Comparison of ENCODE assay signal across 1 cellular context in genomic region chr1:980602-981395, GRCh38.
TF ChIP-seq lines count a peak whose summit lies in the region.

No MANE protein-coding gene starts in this region.

TF ChIP-seq in HepG2, 621 proteins besides CTCF, POLR2A, EP300 and RAD21 (continued from another document and continues in another):
- TF ChIP-seq, protein P1, sequence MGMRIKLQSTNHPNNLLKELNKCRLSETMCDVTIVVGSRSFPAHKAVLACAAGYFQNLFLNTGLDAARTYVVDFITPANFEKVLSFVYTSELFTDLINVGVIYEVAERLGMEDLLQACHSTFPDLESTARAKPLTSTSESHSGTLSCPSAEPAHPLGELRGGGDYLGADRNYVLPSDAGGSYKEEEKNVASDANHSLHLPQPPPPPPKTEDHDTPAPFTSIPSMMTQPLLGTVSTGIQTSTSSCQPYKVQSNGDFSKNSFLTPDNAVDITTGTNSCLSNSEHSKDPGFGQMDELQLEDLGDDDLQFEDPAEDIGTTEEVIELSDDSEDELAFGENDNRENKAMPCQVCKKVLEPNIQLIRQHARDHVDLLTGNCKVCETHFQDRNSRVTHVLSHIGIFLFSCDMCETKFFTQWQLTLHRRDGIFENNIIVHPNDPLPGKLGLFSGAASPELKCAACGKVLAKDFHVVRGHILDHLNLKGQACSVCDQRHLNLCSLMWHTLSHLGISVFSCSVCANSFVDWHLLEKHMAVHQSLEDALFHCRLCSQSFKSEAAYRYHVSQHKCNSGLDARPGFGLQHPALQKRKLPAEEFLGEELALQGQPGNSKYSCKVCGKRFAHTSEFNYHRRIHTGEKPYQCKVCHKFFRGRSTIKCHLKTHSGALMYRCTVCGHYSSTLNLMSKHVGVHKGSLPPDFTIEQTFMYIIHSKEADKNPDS (CRISPR knock-in tag; IDR thresholded peaks at IDR 0.05), result no peak
- TF ChIP-seq UBTF (CRISPR knock-in tag; IDR thresholded peaks at IDR 0.05) (peak; percentile 82), TSC22D2 (CRISPR knock-in tag; IDR thresholded peaks at IDR 0.05; ENCODE audit: borderline replicate concordance) (no peak), GZF1 (CRISPR knock-in tag; IDR thresholded peaks at IDR 0.05) (no peak), KDM1A (CRISPR knock-in tag; IDR thresholded peaks at IDR 0.05) (no peak), ZC3H4 (CRISPR knock-in tag; IDR thresholded peaks at IDR 0.05; ENCODE audit: borderline replicate concordance) (no peak), MEIS1 (CRISPR knock-in tag; IDR thresholded peaks at IDR 0.05; ENCODE audit: borderline replicate concordance) (0 out of 2 replicates have a peak, but pooled peaks have one; percentile 55), HNF4A (CRISPR knock-in tag; IDR thresholded peaks at IDR 0.05) (no peak), ASH2L (IDR thresholded peaks at IDR 0.05; ENCODE audit: insufficient read length, low read depth, low read length) (no peak), ZNF775 (CRISPR knock-in tag; IDR thresholded peaks at IDR 0.05; ENCODE audit: borderline replicate concordance) (no peak), ZNF234 (CRISPR knock-in tag; conservative IDR thresholded peaks at IDR 0.05) (no peak), ZNF782 (CRISPR knock-in tag; IDR thresholded peaks at IDR 0.05; ENCODE audit: borderline replicate concordance) (no peak), CEBPG (CRISPR knock-in tag; IDR thresholded peaks at IDR 0.05) (no peak), STAT5B (CRISPR knock-in tag; IDR thresholded peaks at IDR 0.05) (no peak), ZSCAN5A (CRISPR knock-in tag; IDR thresholded peaks at IDR 0.05; ENCODE audit: borderline replicate concordance) (no peak), ZNF260 (CRISPR knock-in tag; IDR thresholded peaks at IDR 0.05; ENCODE audit: borderline replicate concordance, low read depth) (no peak), PHF5A (CRISPR knock-in tag; IDR thresholded peaks at IDR 0.05; ENCODE audit: low read depth, unreplicated experiment) (no peak), PCBP1 (IDR thresholded peaks at IDR 0.05; ENCODE audit: borderline replicate concordance, low read depth, low read length) (no peak), ZNF232 (CRISPR knock-in tag; IDR thresholded peaks at IDR 0.05; ENCODE audit: borderline replicate concordance) (no peak), PHF20 (CRISPR knock-in tag; IDR thresholded peaks at IDR 0.05) (no peak), ZNF230 (CRISPR knock-in tag; IDR thresholded peaks at IDR 0.05) (0 out of 2 replicates have a peak, but pooled peaks have one; percentile 68), ZNF350 (CRISPR knock-in tag; IDR thresholded peaks at IDR 0.05; ENCODE audit: borderline replicate concordance, low read depth) (peak; percentile 32; the same call in 1 of the 2 replicates), FOSL2 (CRISPR knock-in tag; IDR thresholded peaks at IDR 0.05) (no peak), ZNF264 (CRISPR knock-in tag; IDR thresholded peaks at IDR 0.05) (no peak), ZNF275 (CRISPR knock-in tag; IDR thresholded peaks at IDR 0.05; ENCODE audit: borderline replicate concordance) (no peak), KDM5A (IDR thresholded peaks at IDR 0.05; ENCODE audit: borderline replicate concordance, low read length) (no peak), XBP1 (CRISPR knock-in tag; IDR thresholded peaks at IDR 0.05) (0 out of 2 replicates have a peak, but pooled peaks have one; percentile 27), KLF16 (CRISPR knock-in tag; IDR thresholded peaks at IDR 0.05) (no peak), ATF1 (CRISPR knock-in tag; IDR thresholded peaks at IDR 0.05) (no peak), MED13 (CRISPR knock-in tag; IDR thresholded peaks at IDR 0.05) (no peak), HDAC2 (CRISPR knock-in tag; IDR thresholded peaks at IDR 0.05) (peak; percentile 41; the same call in 1 of the 2 replicates), YEATS4 (CRISPR knock-in tag; IDR thresholded peaks at IDR 0.05; ENCODE audit: borderline replicate concordance) (peak; percentile 20; the same call in 1 of the 2 replicates), NR2F1 (CRISPR knock-in tag; IDR thresholded peaks at IDR 0.05) (no peak), SRSF9 (IDR thresholded peaks at IDR 0.05; ENCODE audit: borderline replicate concordance, insufficient read depth, low read depth, low read length, poor library complexity, severe bottlenecking) (no peak), ZXDC (CRISPR knock-in tag; IDR thresholded peaks at IDR 0.05) (no peak), KDM6A (CRISPR knock-in tag; IDR thresholded peaks at IDR 0.05; ENCODE audit: low read depth) (no peak), POLR2G (IDR thresholded peaks at IDR 0.05; ENCODE audit: low read depth, low read length) (no peak), ZNF510 (CRISPR knock-in tag; IDR thresholded peaks at IDR 0.05; ENCODE audit: low read depth) (0 out of 2 replicates have a peak, but pooled peaks have one; percentile 43), ZNF652 (CRISPR knock-in tag; IDR thresholded peaks at IDR 0.05; ENCODE audit: borderline replicate concordance, low read depth) (no peak), DMAP1 (CRISPR knock-in tag; IDR thresholded peaks at IDR 0.05) (no peak), SAP130 (CRISPR knock-in tag; IDR thresholded peaks at IDR 0.05; ENCODE audit: low read depth) (peak; percentile 80), AHR (CRISPR knock-in tag; IDR thresholded peaks at IDR 0.05) (no peak), TBP (CRISPR knock-in tag; IDR thresholded peaks at IDR 0.05) (no peak), MYC (CRISPR knock-in tag; IDR thresholded peaks at IDR 0.05; ENCODE audit: borderline replicate concordance) (0 out of 2 replicates have a peak, but pooled peaks have one; percentile 10), TOE1 (CRISPR knock-in tag; IDR thresholded peaks at IDR 0.05) (no peak), ELF4 (CRISPR knock-in tag; IDR thresholded peaks at IDR 0.05; ENCODE audit: borderline replicate concordance) (no peak), STAG1 (CRISPR knock-in tag; IDR thresholded peaks at IDR 0.05) (no peak), ZMAT3 (CRISPR knock-in tag; conservative IDR thresholded peaks at IDR 0.05) (no peak), SSRP1 (CRISPR knock-in tag; IDR thresholded peaks at IDR 0.05) (no peak), ZNF34 (CRISPR knock-in tag; IDR thresholded peaks at IDR 0.05; ENCODE audit: borderline replicate concordance) (no peak), ZNF816 (CRISPR knock-in tag; IDR thresholded peaks at IDR 0.05; ENCODE audit: borderline replicate concordance) (no peak)
- TF ChIP-seq, protein P2, sequence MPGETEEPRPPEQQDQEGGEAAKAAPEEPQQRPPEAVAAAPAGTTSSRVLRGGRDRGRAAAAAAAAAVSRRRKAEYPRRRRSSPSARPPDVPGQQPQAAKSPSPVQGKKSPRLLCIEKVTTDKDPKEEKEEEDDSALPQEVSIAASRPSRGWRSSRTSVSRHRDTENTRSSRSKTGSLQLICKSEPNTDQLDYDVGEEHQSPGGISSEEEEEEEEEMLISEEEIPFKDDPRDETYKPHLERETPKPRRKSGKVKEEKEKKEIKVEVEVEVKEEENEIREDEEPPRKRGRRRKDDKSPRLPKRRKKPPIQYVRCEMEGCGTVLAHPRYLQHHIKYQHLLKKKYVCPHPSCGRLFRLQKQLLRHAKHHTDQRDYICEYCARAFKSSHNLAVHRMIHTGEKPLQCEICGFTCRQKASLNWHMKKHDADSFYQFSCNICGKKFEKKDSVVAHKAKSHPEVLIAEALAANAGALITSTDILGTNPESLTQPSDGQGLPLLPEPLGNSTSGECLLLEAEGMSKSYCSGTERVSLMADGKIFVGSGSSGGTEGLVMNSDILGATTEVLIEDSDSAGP (CRISPR knock-in tag; IDR thresholded peaks at IDR 0.05; ENCODE audit: borderline replicate concordance), result 0 out of 2 replicates have a peak, but pooled peaks have one; percentile 42
- TF ChIP-seq, protein P3, sequence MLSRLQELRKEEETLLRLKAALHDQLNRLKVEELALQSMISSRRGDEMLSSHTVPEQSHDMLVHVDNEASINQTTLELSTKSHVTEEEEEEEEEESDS (CRISPR knock-in tag; IDR thresholded peaks at IDR 0.05; ENCODE audit: borderline replicate concordance), result no peak
- TF ChIP-seq, protein P4, sequence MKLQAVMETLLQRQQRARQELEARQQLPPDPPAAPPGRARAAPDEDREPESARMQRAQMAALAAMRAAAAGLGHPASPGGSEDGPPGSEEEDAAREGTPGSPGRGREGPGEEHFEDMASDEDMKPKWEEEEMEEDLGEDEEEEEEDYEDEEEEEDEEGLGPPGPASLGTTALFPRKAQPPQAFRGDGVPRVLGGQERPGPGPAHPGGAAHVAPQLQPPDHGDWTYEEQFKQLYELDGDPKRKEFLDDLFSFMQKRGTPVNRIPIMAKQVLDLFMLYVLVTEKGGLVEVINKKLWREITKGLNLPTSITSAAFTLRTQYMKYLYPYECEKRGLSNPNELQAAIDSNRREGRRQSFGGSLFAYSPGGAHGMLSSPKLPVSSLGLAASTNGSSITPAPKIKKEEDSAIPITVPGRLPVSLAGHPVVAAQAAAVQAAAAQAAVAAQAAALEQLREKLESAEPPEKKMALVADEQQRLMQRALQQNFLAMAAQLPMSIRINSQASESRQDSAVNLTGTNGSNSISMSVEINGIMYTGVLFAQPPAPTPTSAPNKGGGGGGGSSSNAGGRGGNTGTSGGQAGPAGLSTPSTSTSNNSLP (IDR thresholded peaks at IDR 0.05; ENCODE audit: low read depth, low read length), result no peak
- TF ChIP-seq, protein P5, sequence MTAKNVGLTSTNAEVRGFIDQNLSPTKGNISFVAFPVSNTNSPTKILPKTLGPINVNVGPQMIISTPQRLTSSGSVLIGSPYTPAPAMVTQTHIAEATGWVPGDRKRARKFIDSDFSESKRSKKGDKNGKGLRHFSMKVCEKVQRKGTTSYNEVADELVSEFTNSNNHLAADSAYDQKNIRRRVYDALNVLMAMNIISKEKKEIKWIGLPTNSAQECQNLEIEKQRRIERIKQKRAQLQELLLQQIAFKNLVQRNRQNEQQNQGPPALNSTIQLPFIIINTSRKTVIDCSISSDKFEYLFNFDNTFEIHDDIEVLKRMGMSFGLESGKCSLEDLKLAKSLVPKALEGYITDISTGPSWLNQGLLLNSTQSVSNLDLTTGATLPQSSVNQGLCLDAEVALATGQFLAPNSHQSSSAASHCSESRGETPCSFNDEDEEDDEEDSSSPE (CRISPR knock-in tag; IDR thresholded peaks at IDR 0.05), result no peak
